9 cellular contexts compared by ENCODE assay signal in the genomic region with DNA sequence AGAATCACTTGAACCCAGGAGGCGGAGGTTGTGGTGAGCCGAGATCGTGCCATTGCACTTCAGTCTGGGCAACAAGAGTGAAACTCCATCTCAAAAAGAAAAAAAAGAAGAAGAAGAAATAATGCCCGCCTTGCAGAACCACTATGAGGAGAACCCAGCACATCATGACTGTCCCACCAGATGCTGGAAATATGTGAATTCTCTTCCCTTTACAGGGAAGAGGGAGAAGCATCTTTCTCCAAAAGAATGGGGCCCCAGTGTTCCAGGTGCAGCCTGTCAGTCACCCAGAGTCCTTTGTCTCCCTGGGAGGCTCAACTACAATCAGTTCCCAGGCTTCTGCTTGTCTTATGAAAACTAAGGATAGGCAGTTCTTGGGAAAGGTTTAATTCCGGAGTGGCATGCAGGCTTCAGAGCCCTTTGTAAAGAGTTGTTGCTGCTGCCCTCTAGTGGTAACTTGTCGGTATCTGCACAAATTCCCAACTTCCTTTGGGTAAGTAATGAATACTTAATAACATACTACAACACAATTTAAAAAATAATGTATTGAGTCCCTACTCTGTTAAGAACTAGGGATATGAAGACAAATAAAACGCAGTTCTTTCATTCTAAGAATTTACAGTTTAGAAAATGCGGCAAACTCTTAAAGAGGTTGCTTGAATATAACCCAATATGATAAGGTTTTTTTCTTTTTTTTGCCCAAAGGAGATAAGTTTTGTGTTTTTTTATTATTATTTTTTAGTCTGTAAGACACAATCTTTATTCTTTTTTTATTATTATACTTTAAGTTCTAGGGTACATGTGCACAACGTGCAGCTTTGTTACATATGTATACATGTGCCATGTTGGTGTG. TPM values are rescaled to one million over a fixed set of nuclear protein-coding genes. Genes with fewer than 3 reads are reported as not detected.
A peak's percentile ranks its signal among the peaks of the same experiment; 100 is the strongest.
DNase-seq lines count a peak whose midpoint lies in the region; ATAC-seq, FAIRE-seq and TF ChIP-seq lines count a peak whose summit lies in the region.
"Had no signal": no experiment of that assay in that cellular context is flagged by ENCODE, and none has a peak within 500 bp of the region (broad histone marks: within the 10 kb centered on the region; RNA-seq: fewer than 3 reads in every experiment).

No MANE protein-coding gene starts in this region.

- CTCF ChIA-PET in HEK293T (lab: Yijun Ruan, JAX), result no interaction called here
- CTCF ChIA-PET in activated CD8-positive, alpha-beta T cell treated with anti-CD3 and anti-CD28 coated beads for 36 hours (lab: Charles Lee), result interaction anchor here (2.7 kb wide), 1 partner anchor 199 kb away, joined by 11 read pairs; no protein-coding TSS in a partner anchor

- H3K36me3 Mint-ChIP-seq in activated CD8-positive, alpha-beta T cell treated with anti-CD3 and anti-CD28 coated beads for 36 hours (ENCODE audit: low read depth), result no peaks in the 10 kb centered on the region
- H3K36me3 Mint-ChIP-seq in nephron (ENCODE audit: low read depth), result no peaks in the 10 kb centered on the region

- TF ChIP-seq POLR2A in esophagus squamous epithelium (IDR thresholded peaks at IDR 0.05), result no peak

- no peak overlapping the region for H3K4me3 ChIP-seq in esophagus squamous epithelium

- H3K27me3 ChIP-seq in esophagus squamous epithelium, result peaks cover 0 to 30% (median 0%) of the 10 kb centered on the region in 4 donors

- intact Hi-C loops in activated CD8-positive, alpha-beta T cell treated with anti-CD3 and anti-CD28 coated beads for 36 hours (cut with micrococcal nuclease), result loop anchor here (5.0 kb wide), 1 partner anchor 64 kb away; no protein-coding TSS in a partner anchor
- intact Hi-C loops in esophagus squamous epithelium (cut with DNase I), result no loop called here

- 40 to 41% methylated on average over 8 to 9 of the region's 9 CpGs for WGBS in esophagus squamous epithelium, 2 donors

- H3K4me1 ChIP-seq in esophagus squamous epithelium, result peaks cover 0 to 30% (median 0%) of the 10 kb centered on the region in 3 donors

- POLR2A ChIA-PET in HEK293T (lab: Yijun Ruan, JAX), result no interaction called here
- POLR2A ChIA-PET in activated CD8-positive, alpha-beta T cell treated with anti-CD3 and anti-CD28 coated beads for 36 hours (lab: Charles Lee), result no interaction called here

- H3K27ac Mint-ChIP-seq in activated CD8-positive, alpha-beta T cell treated with anti-CD3 and anti-CD28 coated beads for 36 hours, result no peak overlapping the region
- H3K27ac Mint-ChIP-seq in nephron, result no peak overlapping the region
- H3K27ac Mint-ChIP-seq: stimulated activated naive CD8-positive, alpha-beta T cell treated with anti-CD3 and anti-CD28 coated beads, Interleukin-15, Interleukin-2, amounts not matched to agents 100 ng/mL and 50 ng/mL, for 24 hours had no signal

- peak; percentile 82 for TF ChIP-seq CTCF in activated CD8-positive, alpha-beta T cell treated with anti-CD3 and anti-CD28 coated beads for 36 hours (IDR thresholded peaks at IDR 0.05)
- TF ChIP-seq CTCF in esophagus squamous epithelium (IDR thresholded peaks at IDR 0.05) (peak; percentile 53 to 81 (median 75)), nephron (IDR thresholded peaks at IDR 0.05; ENCODE audit: unreplicated experiment in 3 of 3) (peak; percentile 74 to 78 (median 75))

- ATAC-seq in activated CD8-positive, alpha-beta T cell treated with anti-CD3 and anti-CD28 coated beads for 36 hours, result no peak
- ATAC-seq in HG03521 (IDR thresholded peaks at IDR 0.05; ENCODE audit: unreplicated experiment), result no peak

- no peaks in the 10 kb centered on the region for H3K4me1 Mint-ChIP-seq in activated CD8-positive, alpha-beta T cell treated with anti-CD3 and anti-CD28 coated beads for 36 hours (ENCODE audit: low read depth)
- H3K4me1 Mint-ChIP-seq in nephron, result no peaks in the 10 kb centered on the region

- no peak overlapping the region for H3K4me3 Mint-ChIP-seq in activated CD8-positive, alpha-beta T cell treated with anti-CD3 and anti-CD28 coated beads for 36 hours
- H3K4me3 Mint-ChIP-seq in nephron, result no peak overlapping the region
- H3K4me3 Mint-ChIP-seq: stimulated activated naive CD8-positive, alpha-beta T cell treated with anti-CD3 and anti-CD28 coated beads, Interleukin-15, Interleukin-2, amounts not matched to agents 100 ng/mL and 50 ng/mL, for 24 hours had no signal

- peaks cover 1% of the 10 kb centered on the region for H3K27me3 Mint-ChIP-seq in activated CD8-positive, alpha-beta T cell treated with anti-CD3 and anti-CD28 coated beads for 36 hours
- H3K27me3 Mint-ChIP-seq in nephron (ENCODE audit: low read depth), result peaks cover 6% of the 10 kb centered on the region

- H3K27ac ChIP-seq in esophagus squamous epithelium, result peak overlapping the region in 3 of 4 donors; percentile 46 to 68 (median 59)

- DNase-seq in COLO829 (ENCODE audit: low spot score), result peak; percentile 73
- peak; percentile 73 for DNase-seq in HEK293T (ENCODE audit: extremely low spot score)
- peak; percentile 39 to 90 for DNase-seq in NCI-H526 (lab: John Stamatoyannopoulos, UW)
- DNase-seq in activated CD8-positive, alpha-beta T cell treated with anti-CD3 and anti-CD28 coated beads for 36 hours, result peak; percentile 52
- no peak for DNase-seq in esophagus squamous epithelium (lab: John Stamatoyannopoulos, UW)
- peak; percentile 70 for DNase-seq in urothelium cell line (ENCODE audit: low spot score)

- H3K36me3 ChIP-seq in esophagus squamous epithelium, result no peaks in the 10 kb centered on the region

- H3K9me3 ChIP-seq in esophagus squamous epithelium, result no peaks in the 10 kb centered on the region

- H3K9me3 Mint-ChIP-seq in activated CD8-positive, alpha-beta T cell treated with anti-CD3 and anti-CD28 coated beads for 36 hours, result no peaks in the 10 kb centered on the region
- H3K9me3 Mint-ChIP-seq in nephron, result no peaks in the 10 kb centered on the region
- H3K9me3 Mint-ChIP-seq: stimulated activated naive CD8-positive, alpha-beta T cell treated with anti-CD3 and anti-CD28 coated beads, Interleukin-15, Interleukin-2, amounts not matched to agents 100 ng/mL and 50 ng/mL, for 24 hours had no signal

- FAIRE-seq in urothelium cell line (lab: Jason Lieb, UNC), result no peak

TF ChIP-seq in HEK293T, 16 proteins besides CTCF, POLR2A, EP300 and RAD21:
- no peak for TF ChIP-seq L3MBTL2 (conservative IDR thresholded peaks at IDR 0.05)
- TF ChIP-seq, protein P1, sequence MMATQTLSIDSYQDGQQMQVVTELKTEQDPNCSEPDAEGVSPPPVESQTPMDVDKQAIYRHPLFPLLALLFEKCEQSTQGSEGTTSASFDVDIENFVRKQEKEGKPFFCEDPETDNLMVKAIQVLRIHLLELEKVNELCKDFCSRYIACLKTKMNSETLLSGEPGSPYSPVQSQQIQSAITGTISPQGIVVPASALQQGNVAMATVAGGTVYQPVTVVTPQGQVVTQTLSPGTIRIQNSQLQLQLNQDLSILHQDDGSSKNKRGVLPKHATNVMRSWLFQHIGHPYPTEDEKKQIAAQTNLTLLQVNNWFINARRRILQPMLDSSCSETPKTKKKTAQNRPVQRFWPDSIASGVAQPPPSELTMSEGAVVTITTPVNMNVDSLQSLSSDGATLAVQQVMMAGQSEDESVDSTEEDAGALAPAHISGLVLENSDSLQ (IDR thresholded peaks at IDR 0.05), result peak; percentile 50; the same call in 1 of the 2 replicates
TF ChIP-seq in HEK293T: peak in this region for 1.

RNA-seq across cellular contexts. Expression of gene TICRR, which starts 18.6 kb away (rescaled TPM):
- total RNA-seq in activated CD8-positive, alpha-beta T cell treated with anti-CD3 and anti-CD28 coated beads for 36 hours, result 10 to 100 TPM; 27.0 to 29.2 TPM
- total RNA-seq in esophagus squamous epithelium, result 10 to 100 TPM in 2 of 4 donors, 1 to 10 TPM in 2; 8.4 to 33.7 (median 10.1) TPM
